8 cellular contexts compared by ENCODE assay signal in the genomic region with DNA sequence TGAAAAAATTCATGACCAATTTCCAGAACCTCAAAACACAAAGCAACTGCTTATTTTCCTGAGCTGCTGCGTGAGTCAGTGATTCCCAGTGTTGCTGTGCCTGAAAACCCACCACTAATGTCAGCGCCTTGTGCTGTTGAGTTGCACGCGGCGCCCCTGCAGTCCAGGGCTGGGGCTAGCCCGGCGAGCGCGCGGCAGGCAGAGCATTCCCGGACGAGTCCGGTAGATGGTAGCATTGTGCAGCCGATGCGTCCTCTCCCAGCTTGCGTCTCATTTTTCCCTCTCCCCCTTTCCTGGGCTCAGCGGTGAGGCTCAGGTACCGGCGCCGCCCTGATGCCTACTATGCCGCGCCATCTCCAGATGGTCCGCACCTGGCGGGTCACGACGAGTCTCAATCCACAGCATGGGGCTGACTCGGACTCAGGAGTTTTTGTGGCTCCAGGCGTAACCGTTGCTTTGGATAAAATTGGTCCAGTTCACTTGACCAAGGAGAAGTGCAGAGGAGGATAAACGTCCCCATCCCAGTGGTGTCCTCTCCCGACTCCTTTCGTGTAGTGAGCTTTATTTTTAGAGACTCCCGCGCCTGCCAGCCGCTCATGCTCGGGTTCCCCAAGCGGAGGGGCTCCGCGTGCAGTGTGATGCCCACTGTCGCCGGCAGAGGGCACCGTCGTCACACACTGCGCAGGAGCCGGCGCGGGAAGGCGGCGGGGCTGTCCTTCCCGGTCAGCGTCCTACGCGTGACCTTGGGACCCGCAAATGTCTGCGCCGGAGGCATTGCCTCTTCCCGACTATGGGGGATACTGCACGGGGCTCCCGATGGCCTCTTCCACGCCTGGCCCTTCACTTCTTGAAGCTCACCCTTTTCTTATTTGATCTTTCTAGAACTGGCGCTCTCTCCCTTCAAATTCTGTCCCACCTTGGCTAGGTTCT. TPM values are rescaled to one million over a fixed set of nuclear protein-coding genes. Genes with fewer than 3 reads are reported as not detected.
DNase-seq lines count a peak whose midpoint lies in the region; ATAC-seq, FAIRE-seq and TF ChIP-seq lines count a peak whose summit lies in the region.

No MANE protein-coding gene starts in this region.

- H3K27me3 ChIP-seq in A673 (replicated peaks; ENCODE audit: insufficient read depth, low read depth, low read length, poor library complexity) (peaks cover 3% of the 10 kb centered on the region), WERI-Rb-1 (ENCODE audit: insufficient read depth, low read depth, severe bottlenecking) (no peaks in the 10 kb centered on the region), bronchial epithelial cell (ENCODE audit: control insufficient read depth, insufficient read depth, low read length) (no peaks in the 10 kb centered on the region), small intestine (ENCODE audit: control insufficient read depth in 2 of 2, insufficient read depth in 2 of 2, low read length in 2 of 2) (no peaks in the 10 kb centered on the region)

- H3K9me3 ChIP-seq in A673 (ENCODE audit: low read depth, low read length, poor library complexity, severe bottlenecking), result no peaks in the 10 kb centered on the region
- no peaks in the 10 kb centered on the region for H3K9me3 ChIP-seq in WERI-Rb-1 (ENCODE audit: severe bottlenecking)
- no peaks in the 10 kb centered on the region for H3K9me3 ChIP-seq in small intestine (ENCODE audit: control insufficient read depth, low read depth)

- H3K27ac Mint-ChIP-seq in immature natural killer cell, result peak overlapping the region in 5 of 6 donors; percentile 15 to 80 (median 53)

- no peak for FAIRE-seq in bronchial epithelial cell (lab: Jason Lieb, UNC)
- FAIRE-seq in small intestine (lab: Jason Lieb, UNC), result no peak

- H3K4me1 ChIP-seq in A673 (ENCODE audit: insufficient read depth, low read length, poor library complexity, severe bottlenecking), result no peaks in the 10 kb centered on the region
- H3K4me1 ChIP-seq in small intestine (ENCODE audit: control insufficient read depth in 2 of 2, insufficient read depth in 1 of 2, low read depth in 1 of 2, low read length in 1 of 2), result no peaks in the 10 kb centered on the region

- peaks cover 0 to 7% (median 0%) of the 10 kb centered on the region in 3 donors for H3K36me3 Mint-ChIP-seq in immature natural killer cell

- peaks cover 0 to 10% (median 4%) of the 10 kb centered on the region in 3 donors for H3K27me3 Mint-ChIP-seq in immature natural killer cell (ENCODE audit: low read depth in 3 of 3)

- intact Hi-C loops in A673 (cut with micrococcal nuclease; ENCODE audit: unreplicated experiment), result loop anchor here (1.0 to 10.0 kb wide), 2 partner anchors 125 to 261 kb away; no protein-coding TSS in a partner anchor

- peak; percentile 64 for TF ChIP-seq CTCF in A673 (conservative IDR thresholded peaks at IDR 0.05; ENCODE audit: low read depth, low read length)
- peak; percentile 95 for TF ChIP-seq CTCF in WERI-Rb-1 (IDR thresholded peaks at IDR 0.05; ENCODE audit: low read depth, low read length)
- peak; percentile 98 for TF ChIP-seq CTCF in bronchial epithelial cell (IDR thresholded peaks at IDR 0.05; ENCODE audit: insufficient read depth, low read length, severe bottlenecking)

- CTCF ChIA-PET in A673 (lab: Charles Lee), result interaction anchor here (1.4 kb wide), 1 partner anchor 125 kb away, joined by 3 read pairs; no protein-coding TSS in a partner anchor

- H3K4me3 ChIP-seq in A673 (ENCODE audit: low read depth, low read length, poor library complexity, severe bottlenecking), result peak overlapping the region; percentile 43
- peak overlapping the region; percentile 90 for H3K4me3 ChIP-seq in WERI-Rb-1 (ENCODE audit: low read depth, low read length)
- peak overlapping the region; percentile 41 for H3K4me3 ChIP-seq in bronchial epithelial cell (ENCODE audit: low read depth, low read length)
- peak overlapping the region in 1 of 2 donors; percentile 57 for H3K4me3 ChIP-seq in small intestine (ENCODE audit: low read depth in 1 of 2, low read length in 2 of 2)

- peak overlapping the region; percentile 91 to 96 (median 93) for H3K4me3 Mint-ChIP-seq in immature natural killer cell

- WGBS in small intestine, 3 donors, result 2% methylated on average over 61 of the region's 61 CpGs

- peaks cover 44 to 52% of the 10 kb centered on the region in 2 donors for H3K4me1 Mint-ChIP-seq in immature natural killer cell

- BruUV-seq in A673 (replicated peaks; lab: Mats Ljungman, UMichigan), result no TSS peak

- no peaks in the 10 kb centered on the region for H3K9me3 Mint-ChIP-seq in immature natural killer cell

- DNase-seq in A673 (ENCODE audit: low spot score), result peak; percentile 72
- DNase-seq in NCI-H2107 treated with DMSO at 0.1 percent for 48 hours (lab: John Stamatoyannopoulos, UW; ENCODE audit: unreplicated experiment), result peak; percentile 29
- peak; percentile 81 for DNase-seq in WERI-Rb-1
- DNase-seq in bronchial epithelial cell (ENCODE audit: low read depth), result peak; percentile 54
- peak; percentile 68 to 74 (median 71) for DNase-seq in immature natural killer cell
- DNase-seq in small intestine, result peak; percentile 67

- ATAC-seq in GM18520 (IDR thresholded peaks at IDR 0.05; ENCODE audit: unreplicated experiment) (peak; percentile 91), HG03095 (IDR thresholded peaks at IDR 0.05; ENCODE audit: unreplicated experiment) (peak; percentile 97)

- H3K27ac ChIP-seq in A673 (ENCODE audit: low read depth, low read length, poor library complexity, severe bottlenecking) (no peak overlapping the region), WERI-Rb-1 (peak overlapping the region; percentile 77), small intestine (ENCODE audit: low read depth in 1 of 2, low read length in 1 of 2) (no peak overlapping the region)

- POLR2A ChIA-PET in A673 (lab: Charles Lee; ENCODE audit: low non-redundant PET), result no interaction called here

- H3K36me3 ChIP-seq in A673 (ENCODE audit: insufficient read depth, low read length, poor library complexity, severe bottlenecking), result no peaks in the 10 kb centered on the region
- H3K36me3 ChIP-seq in WERI-Rb-1, result no peaks in the 10 kb centered on the region
- no peaks in the 10 kb centered on the region for H3K36me3 ChIP-seq in bronchial epithelial cell (ENCODE audit: control insufficient read depth, insufficient read depth, low read length)
- no peaks in the 10 kb centered on the region for H3K36me3 ChIP-seq in small intestine (ENCODE audit: control insufficient read depth in 2 of 2, insufficient read depth in 2 of 2, low read length in 2 of 2)

RNA-seq across cellular contexts. Expression of a gene that starts 53.6 kb away (rescaled TPM):
- total RNA-seq in A673 (2021) (not detected in 2 replicates), bronchial epithelial cell (89.9 and 92.9 TPM in 2 replicates)
- polyA plus RNA-seq in immature natural killer cell (100 to 1,000 TPM; 192 to 270 (median 246) TPM), small intestine (100 to 1,000 TPM in 1 of 3 donors, 10 to 100 TPM in 1, 1 to 10 TPM in 1; 8.9 to 240 (median 44.0) TPM)

Comparison
In these comparisons a context has a peak if more than half of its experiments do, and no peak if none do; other contexts are left out.
1. DNase-seq: peak in every context shown above with its lines; median percentile 81 in WERI-Rb-1; 72 in A673; 71 in immature natural killer cell; 67 in small intestine; 54 in bronchial epithelial cell; 29 in NCI-H2107 treated with DMSO at 0.1 percent for 48 hours.
2. RNA of a gene that starts 53.6 kb away (total RNA-seq): 89.9 to 92.9 TPM in bronchial epithelial cell; not detected in A673; every median in the first group is over 10 times any median in the second.
3. Peak in every context shown above with its lines, with median percentiles within 50 percentile points of each other: CTCF ChIP-seq.